ENCODE assay signal across 24 cellular contexts in the genomic region with DNA sequence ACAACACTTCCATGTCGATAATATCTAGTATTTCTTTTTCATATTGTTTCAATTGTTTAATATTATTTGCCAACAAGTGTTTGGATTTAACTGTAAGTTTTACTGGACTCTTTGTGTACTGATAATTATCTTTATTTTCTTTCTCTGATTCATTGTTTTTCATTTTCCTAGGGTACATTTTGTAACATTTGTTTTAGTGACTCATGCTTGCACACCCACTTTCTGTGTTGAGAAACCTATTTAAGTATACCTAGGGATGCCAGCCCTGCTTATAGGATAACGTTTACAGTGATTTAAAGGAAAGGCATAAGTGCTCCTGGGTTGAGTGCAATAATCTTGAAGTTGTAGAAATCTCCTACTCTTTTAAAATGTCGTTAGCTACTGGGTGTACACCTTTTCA.
DNase-seq lines count a peak whose midpoint lies in the region; ATAC-seq and TF ChIP-seq lines count a peak whose summit lies in the region.
"Had no signal": no experiment of that assay in that cellular context is flagged by ENCODE, and none has a peak within 500 bp of the region (broad histone marks: within the 10 kb centered on the region; RNA-seq: fewer than 3 reads in every experiment).

No MANE protein-coding gene starts in this region.

- H3K27me3 ChIP-seq in prostate gland (replicated peaks; ENCODE audit: insufficient read depth): no peaks in the 10 kb centered on the region
- H3K27me3 ChIP-seq: BLaER1 treated with 17β-estradiol and CSF1 and Interleukin-3, amounts not matched to agents 10 nM and 100 nM; thyroid gland had no signal

- WGBS in prostate gland: 14% methylated on average over 3 of the region's 3 CpGs

- H3K4me3 ChIP-seq in fibroblast of mammary gland (ENCODE audit: control insufficient read depth, low read depth, low read length) (no peak overlapping the region), prostate gland (no peak overlapping the region)
- H3K4me3 ChIP-seq: BLaER1 treated with 17β-estradiol and CSF1 and Interleukin-3, amounts not matched to agents 10 nM and 100 nM; psoas muscle; thyroid gland had no signal

- no peaks in the 10 kb centered on the region for H3K4me1 ChIP-seq in prostate gland (replicated peaks)
- H3K4me1 ChIP-seq: BLaER1 treated with 17β-estradiol and CSF1 and Interleukin-3, amounts not matched to agents 10 nM and 100 nM; psoas muscle; thyroid gland had no signal

- intact Hi-C loops in prostate gland (cut with DNase I): no loop called here

- TF ChIP-seq CTCF in RWPE1 (conservative IDR thresholded peaks at IDR 0.05; ENCODE audit: low read depth) (no peak), fibroblast of mammary gland (conservative IDR thresholded peaks at IDR 0.05; ENCODE audit: control insufficient read depth, insufficient read depth, low read depth, low read length) (no peak), prostate gland (IDR thresholded peaks at IDR 0.05) (no peak)

- no peaks in the 10 kb centered on the region for H3K27me3 Mint-ChIP-seq in T-cell
- H3K27me3 Mint-ChIP-seq: activated naive CD8-positive, alpha-beta T cell treated with anti-CD3 and anti-CD28 coated beads for 36 hours; T-helper 17 cell had no signal

- DNase-seq in DMS153 (lab: John Stamatoyannopoulos, UW) (peak; percentile 26), DMS153 treated with DMSO at 0.1 percent for 48 hours (lab: John Stamatoyannopoulos, UW; ENCODE audit: unreplicated experiment) (no peak), RWPE1 (ENCODE audit: low spot score) (peak; percentile 69), fibroblast of mammary gland (ENCODE audit: low read depth) (peak; percentile 80), prostate gland (ENCODE audit: low spot score) (peak; percentile 10), T-cell (no peak), OCI-M2 (lab: John Stamatoyannopoulos, UW; ENCODE audit: unreplicated experiment) (no peak)
- DNase-seq: 8988T; activated CD4-positive, CD25-positive, alpha-beta regulatory T cell; activated CD8-positive, alpha-beta memory T cell treated with anti-CD3 and anti-CD28 coated beads for 24 hours; activated naive CD8-positive, alpha-beta T cell treated with anti-CD3 and anti-CD28 coated beads for 36 hours; activated T-cell treated with anti-CD3 and anti-CD28 coated beads, Interleukin-2, amount 50 U/mL, for 72 hours; DMS 273 treated with DMSO at 0.1 percent for 48 hours; kidney; NCI-H1436; NCI-H2227 treated with DMSO at 0.1 percent for 48 hours; psoas muscle; stimulated activated CD4-positive, alpha-beta T cell treated with anti-CD3 and anti-CD28 coated beads, Interleukin-12 subunit alpha, Interleukin-12 subunit beta, amount 100 ng/mL, for 4 hours; T-helper 17 cell; thyroid gland had no signal

- H3K36me3 Mint-ChIP-seq in T-cell: no peaks in the 10 kb centered on the region
- H3K36me3 Mint-ChIP-seq: activated naive CD8-positive, alpha-beta T cell treated with anti-CD3 and anti-CD28 coated beads for 36 hours; stimulated activated effector memory CD8-positive, alpha-beta T cell treated with anti-CD3 and anti-CD28 coated beads, Interleukin-12 subunit alpha, Interleukin-12 subunit beta, amount 100 ng/mL, for 72 hours had no signal

- H3K9me3 Mint-ChIP-seq in T-cell: peaks cover 6 to 17% (median 16%) of the 10 kb centered on the region in 3 donors

- no peaks in the 10 kb centered on the region for H3K4me1 Mint-ChIP-seq in T-cell
- H3K4me1 Mint-ChIP-seq: activated naive CD8-positive, alpha-beta T cell treated with anti-CD3 and anti-CD28 coated beads for 36 hours; stimulated activated effector memory CD8-positive, alpha-beta T cell treated with anti-CD3 and anti-CD28 coated beads, Interleukin-12 subunit alpha, Interleukin-12 subunit beta, amount 100 ng/mL, for 72 hours; T-helper 17 cell had no signal

- CTCF ChIA-PET in RWPE1 (lab: Yijun Ruan, JAX): no interaction called here
- CTCF ChIA-PET in T-cell (lab: Charles Lee): no interaction called here

- no peaks in the 10 kb centered on the region for H3K9me3 ChIP-seq in prostate gland
- H3K9me3 ChIP-seq: thyroid gland had no signal

- H3K27ac Mint-ChIP-seq in T-cell: no peak overlapping the region
- H3K27ac Mint-ChIP-seq: activated naive CD8-positive, alpha-beta T cell treated with anti-CD3 and anti-CD28 coated beads for 36 hours; activated T-cell treated with anti-CD3 and anti-CD28 coated beads, Interleukin-2, amount 50 U/mL, for 72 hours; stimulated activated effector memory CD8-positive, alpha-beta T cell treated with anti-CD3 and anti-CD28 coated beads, Interleukin-12 subunit alpha, Interleukin-12 subunit beta, amount 100 ng/mL, for 72 hours; T-helper 17 cell had no signal

- H3K27ac ChIP-seq in RWPE1: no peak overlapping the region
- H3K27ac ChIP-seq in prostate gland: no peak overlapping the region
- H3K27ac ChIP-seq: BLaER1 treated with 17β-estradiol and CSF1 and Interleukin-3, amounts not matched to agents 10 nM and 100 nM; psoas muscle; thyroid gland had no signal

- no peak overlapping the region for H3K4me3 Mint-ChIP-seq in T-cell
- H3K4me3 Mint-ChIP-seq: activated naive CD8-positive, alpha-beta T cell treated with anti-CD3 and anti-CD28 coated beads for 36 hours; activated T-cell treated with anti-CD3 and anti-CD28 coated beads, Interleukin-2, amount 50 U/mL, for 72 hours; stimulated activated effector memory CD8-positive, alpha-beta T cell treated with anti-CD3 and anti-CD28 coated beads, Interleukin-12 subunit alpha, Interleukin-12 subunit beta, amount 100 ng/mL, for 72 hours; T-helper 17 cell had no signal

- ATAC-seq in T-cell (replicated peaks in 1 of 4): no peak
- no peak for ATAC-seq in HG03442 (IDR thresholded peaks at IDR 0.05; ENCODE audit: unreplicated experiment)
- ATAC-seq: activated T-cell treated with anti-CD3 and anti-CD28 coated beads, Interleukin-2, amount 50 U/mL, for 72 hours; psoas muscle; Right ventricle myocardium inferior; stimulated activated effector memory CD8-positive, alpha-beta T cell treated with anti-CD3 and anti-CD28 coated beads, Interleukin-12 subunit alpha, Interleukin-12 subunit beta, amount 100 ng/mL, for 72 hours; T-helper 17 cell had no signal

- TF ChIP-seq POLR2A in prostate gland (IDR thresholded peaks at IDR 0.05): no peak

- POLR2A ChIA-PET in RWPE1 (lab: Yijun Ruan, JAX; ENCODE audit: low non-redundant PET) (no interaction called here), T-cell (lab: Charles Lee) (interaction anchor here in 1 of 2 donors (0.6 kb wide), 1 partner anchor 571 kb away, joined by 3 read pairs; no protein-coding TSS in a partner anchor)

- H3K36me3 ChIP-seq in prostate gland: no peaks in the 10 kb centered on the region
- H3K36me3 ChIP-seq: BLaER1 treated with 17β-estradiol and CSF1 and Interleukin-3, amounts not matched to agents 10 nM and 100 nM; thyroid gland had no signal

Comparison
In these comparisons a context has a peak if more than half of its experiments do, and no peak if none do; other contexts are left out.
1. DNase-seq: peak in DMS153 (single experiment), RWPE1 (single experiment), fibroblast of mammary gland (single experiment) and prostate gland (single experiment); none in DMS153 treated with DMSO at 0.1 percent for 48 hours (single experiment), T-cell (0 of 34) and OCI-M2 (single experiment).